In the genomic region with DNA sequence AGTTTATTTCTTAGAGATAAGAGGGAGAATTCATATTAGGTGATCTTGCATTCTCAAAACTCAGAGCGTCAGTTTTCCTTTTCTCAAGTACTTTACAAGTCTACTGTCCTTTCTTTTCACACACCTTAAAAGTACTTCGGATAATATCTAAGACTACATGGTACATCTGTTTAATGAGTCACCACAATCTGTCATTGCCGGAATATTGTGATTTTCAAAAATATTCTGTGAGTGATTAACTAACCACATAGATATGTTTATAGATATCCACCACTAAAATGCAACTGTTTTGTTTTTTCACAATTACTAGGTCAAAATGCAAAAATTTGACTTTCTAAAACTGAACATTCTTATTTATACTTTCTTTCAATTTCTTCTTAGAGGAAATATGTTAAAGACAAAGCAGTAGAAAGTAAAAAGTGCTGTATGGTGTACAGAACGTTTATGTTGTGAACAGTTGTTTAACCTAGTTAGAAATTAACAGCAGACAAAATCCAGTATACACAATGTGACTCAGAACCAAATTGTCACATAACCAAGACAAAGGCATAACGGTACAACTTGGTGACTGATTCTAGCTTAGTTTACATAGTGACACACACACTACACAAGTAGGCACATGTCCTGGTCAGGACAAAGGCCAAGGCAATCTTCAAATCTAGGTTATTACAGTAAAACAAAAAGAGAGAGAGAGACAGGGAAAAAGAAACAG, we compare ENCODE assay signal across 1 cellular context.
TF ChIP-seq lines count a peak whose summit lies in the region.

No MANE protein-coding gene starts in this region.

TF ChIP-seq in GM12878, 131 proteins besides CTCF, POLR2A, EP300 and RAD21 (continued from another document):
- TF ChIP-seq SPI1 (IDR thresholded peaks at IDR 0.05; ENCODE audit: borderline replicate concordance, insufficient read depth, low read depth, low read length) (no peak), SIN3A (IDR thresholded peaks at IDR 0.05; ENCODE audit: low read depth, low read length) (no peak)
